1 cellular context compared by ENCODE assay signal in genomic region chr5:171427318-171428167, GRCh38.
TF ChIP-seq lines count a peak whose summit lies in the region.

No MANE protein-coding gene starts in this region.

TF ChIP-seq in K562, 482 proteins besides CTCF, POLR2A, EP300 and RAD21:
- TF ChIP-seq PBX2 (CRISPR knock-in tag; IDR thresholded peaks at IDR 0.05; ENCODE audit: low read depth) (no peak), PBX2 (tag; conservative IDR thresholded peaks at IDR 0.05; ENCODE audit: low read depth) (0 out of 2 replicates have a peak, but pooled peaks have one; percentile 25), RBM25 (IDR thresholded peaks at IDR 0.05; ENCODE audit: low read depth, low read length, severe bottlenecking) (peak; percentile 53), PKNOX1 (IDR thresholded peaks at IDR 0.05) (peak; percentile 32; the same call in 1 of the 2 replicates), NFE2L1 (tag; IDR thresholded peaks at IDR 0.05; ENCODE audit: borderline replicate concordance, low read depth) (no peak), RNF2 (IDR thresholded peaks at IDR 0.05) (no peak), STAT5B (CRISPR knock-in tag; IDR thresholded peaks at IDR 0.05) (no peak), ZKSCAN8 (CRISPR knock-in tag; IDR thresholded peaks at IDR 0.05) (peak; percentile 94), ZFP36 (IDR thresholded peaks at IDR 0.05; ENCODE audit: low read depth, low read length, partially characterized antibody) (peak; percentile 58), VEZF1 (CRISPR knock-in tag; IDR thresholded peaks at IDR 0.05) (peak; percentile 62; the same call in 1 of the 2 replicates), PPARD (CRISPR knock-in tag; IDR thresholded peaks at IDR 0.05) (no peak)
